ENCODE assay signal across 1 cellular context in genomic region chr17:1736348-1737281, GRCh38.
TF ChIP-seq lines count a peak whose summit lies in the region.

No MANE protein-coding gene starts in this region.

TF ChIP-seq in GM12878, 131 proteins besides CTCF, POLR2A, EP300 and RAD21 (continues in another document):
- TF ChIP-seq FOXM1 (IDR thresholded peaks at IDR 0.05; ENCODE audit: low read depth, low read length) (no peak), MYB (IDR thresholded peaks at IDR 0.05; ENCODE audit: borderline replicate concordance, low read depth, low read length) (no peak), KDM1A (IDR thresholded peaks at IDR 0.05; ENCODE audit: borderline replicate concordance) (no peak), REST (IDR thresholded peaks at IDR 0.05; ENCODE audit: low read depth, low read length) (no peak), EGR1 (IDR thresholded peaks at IDR 0.05; ENCODE audit: borderline replicate concordance in 1 of 2, low read depth in 2 of 2, low read length in 2 of 2) (peak in 1 of 2 experiments; percentile 84; a peak in 2 of 3 replicates), CBX3 (IDR thresholded peaks at IDR 0.05; ENCODE audit: borderline replicate concordance, low read depth) (no peak), POU2F2 (IDR thresholded peaks at IDR 0.05; ENCODE audit: borderline replicate concordance, low read depth, low read length) (peak; percentile 59; the same call in 1 of the 3 replicates), RBBP5 (conservative IDR thresholded peaks at IDR 0.05) (no peak), NBN (IDR thresholded peaks at IDR 0.05) (peak; percentile 73), HDAC6 (IDR thresholded peaks at IDR 0.05; ENCODE audit: unreplicated experiment) (no peak), RFX5 (IDR thresholded peaks at IDR 0.05; ENCODE audit: low read depth, low read length) (no peak), PML (IDR thresholded peaks at IDR 0.05; ENCODE audit: low read length) (no peak), RELA (IDR thresholded peaks at IDR 0.05; ENCODE audit: borderline replicate concordance, partially characterized antibody) (peak; percentile 74), RAD51 (IDR thresholded peaks at IDR 0.05) (no peak), ZBTB4 (CRISPR knock-in tag; IDR thresholded peaks at IDR 0.05) (no peak), TARDBP (IDR thresholded peaks at IDR 0.05; ENCODE audit: borderline replicate concordance) (no peak), MEF2A (IDR thresholded peaks at IDR 0.05; ENCODE audit: insufficient read depth, low read depth, low read length) (no peak), NR2F1 (conservative IDR thresholded peaks at IDR 0.05) (peak; percentile 91), SRF (IDR thresholded peaks at IDR 0.05; ENCODE audit: low read depth in 2 of 2, low read length in 2 of 2) (no peak), NFIC (IDR thresholded peaks at IDR 0.05; ENCODE audit: low read depth, low read length) (no peak), SUZ12 (IDR thresholded peaks at IDR 0.05; ENCODE audit: unreplicated experiment) (no peak), CHD1 (IDR thresholded peaks at IDR 0.05; ENCODE audit: low read depth, low read length) (no peak), LARP7 (IDR thresholded peaks at IDR 0.05) (0 out of 2 replicates have a peak, but pooled peaks have one; percentile 50), GABPA (IDR thresholded peaks at IDR 0.05; ENCODE audit: low read depth) (no peak), ZNF592 (IDR thresholded peaks at IDR 0.05) (no peak), HDAC2 (IDR thresholded peaks at IDR 0.05) (no peak), MTA3 (IDR thresholded peaks at IDR 0.05; ENCODE audit: borderline replicate concordance, low read length) (no peak), ZNF384 (IDR thresholded peaks at IDR 0.05; ENCODE audit: borderline replicate concordance, low read depth, low read length) (no peak), SMAD5 (IDR thresholded peaks at IDR 0.05; ENCODE audit: low read depth) (no peak), ETV6 (conservative IDR thresholded peaks at IDR 0.05 in 1 of 2, IDR thresholded peaks at IDR 0.05 in 1 of 2; ENCODE audit: borderline replicate concordance in 1 of 2, low read depth in 1 of 2) (no peak), NFXL1 (IDR thresholded peaks at IDR 0.05; ENCODE audit: borderline replicate concordance) (0 out of 2 replicates have a peak, but pooled peaks have one; percentile 42), STAT3 (IDR thresholded peaks at IDR 0.05; ENCODE audit: low read depth, low read length) (no peak), RCOR1 (conservative IDR thresholded peaks at IDR 0.05; ENCODE audit: low read depth, low read length) (no peak), IKZF2 (IDR thresholded peaks at IDR 0.05) (peak; percentile 61 to 71; a peak in 2 of 4 replicates), CREM (IDR thresholded peaks at IDR 0.05; ENCODE audit: low read depth) (no peak), CBFB (IDR thresholded peaks at IDR 0.05; ENCODE audit: low read depth) (no peak), MEF2B (IDR thresholded peaks at IDR 0.05; ENCODE audit: partially characterized antibody, poor library complexity, severe bottlenecking) (peak; percentile 79), ESRRA (IDR thresholded peaks at IDR 0.05; ENCODE audit: low read length) (no peak), SPI1 (IDR thresholded peaks at IDR 0.05; ENCODE audit: borderline replicate concordance, insufficient read depth, low read depth, low read length) (peak; percentile 69), PAX5 (IDR thresholded peaks at IDR 0.05; ENCODE audit: borderline replicate concordance, low read depth, low read length) (peak; percentile 66; the same call in 1 of the 2 replicates), SMARCA5 (IDR thresholded peaks at IDR 0.05) (peak; percentile 71; the same call in 1 of the 2 replicates), SREBF1 (IDR thresholded peaks at IDR 0.05; ENCODE audit: low read length) (no peak), NR2C1 (IDR thresholded peaks at IDR 0.05) (no peak), EED (IDR thresholded peaks at IDR 0.05; ENCODE audit: low read depth) (peak; percentile 54; the same call in 1 of the 2 replicates), CHD4 (IDR thresholded peaks at IDR 0.05) (no peak)
- TF ChIP-seq, protein P1, sequence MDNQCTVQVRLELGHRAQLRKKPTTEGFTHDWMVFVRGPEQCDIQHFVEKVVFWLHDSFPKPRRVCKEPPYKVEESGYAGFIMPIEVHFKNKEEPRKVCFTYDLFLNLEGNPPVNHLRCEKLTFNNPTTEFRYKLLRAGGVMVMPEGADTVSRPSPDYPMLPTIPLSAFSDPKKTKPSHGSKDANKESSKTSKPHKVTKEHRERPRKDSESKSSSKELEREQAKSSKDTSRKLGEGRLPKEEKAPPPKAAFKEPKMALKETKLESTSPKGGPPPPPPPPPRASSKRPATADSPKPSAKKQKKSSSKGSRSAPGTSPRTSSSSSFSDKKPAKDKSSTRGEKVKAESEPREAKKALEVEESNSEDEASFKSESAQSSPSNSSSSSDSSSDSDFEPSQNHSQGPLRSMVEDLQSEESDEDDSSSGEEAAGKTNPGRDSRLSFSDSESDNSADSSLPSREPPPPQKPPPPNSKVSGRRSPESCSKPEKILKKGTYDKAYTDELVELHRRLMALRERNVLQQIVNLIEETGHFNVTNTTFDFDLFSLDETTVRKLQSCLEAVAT (IDR thresholded peaks at IDR 0.05) = peak; percentile 63; the same call in 1 of the 2 replicates
- TF ChIP-seq, protein P2, sequence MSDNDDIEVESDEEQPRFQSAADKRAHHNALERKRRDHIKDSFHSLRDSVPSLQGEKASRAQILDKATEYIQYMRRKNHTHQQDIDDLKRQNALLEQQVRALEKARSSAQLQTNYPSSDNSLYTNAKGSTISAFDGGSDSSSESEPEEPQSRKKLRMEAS (IDR thresholded peaks at IDR 0.05; ENCODE audit: low read depth, low read length) = no peak
- TF ChIP-seq, protein P3, sequence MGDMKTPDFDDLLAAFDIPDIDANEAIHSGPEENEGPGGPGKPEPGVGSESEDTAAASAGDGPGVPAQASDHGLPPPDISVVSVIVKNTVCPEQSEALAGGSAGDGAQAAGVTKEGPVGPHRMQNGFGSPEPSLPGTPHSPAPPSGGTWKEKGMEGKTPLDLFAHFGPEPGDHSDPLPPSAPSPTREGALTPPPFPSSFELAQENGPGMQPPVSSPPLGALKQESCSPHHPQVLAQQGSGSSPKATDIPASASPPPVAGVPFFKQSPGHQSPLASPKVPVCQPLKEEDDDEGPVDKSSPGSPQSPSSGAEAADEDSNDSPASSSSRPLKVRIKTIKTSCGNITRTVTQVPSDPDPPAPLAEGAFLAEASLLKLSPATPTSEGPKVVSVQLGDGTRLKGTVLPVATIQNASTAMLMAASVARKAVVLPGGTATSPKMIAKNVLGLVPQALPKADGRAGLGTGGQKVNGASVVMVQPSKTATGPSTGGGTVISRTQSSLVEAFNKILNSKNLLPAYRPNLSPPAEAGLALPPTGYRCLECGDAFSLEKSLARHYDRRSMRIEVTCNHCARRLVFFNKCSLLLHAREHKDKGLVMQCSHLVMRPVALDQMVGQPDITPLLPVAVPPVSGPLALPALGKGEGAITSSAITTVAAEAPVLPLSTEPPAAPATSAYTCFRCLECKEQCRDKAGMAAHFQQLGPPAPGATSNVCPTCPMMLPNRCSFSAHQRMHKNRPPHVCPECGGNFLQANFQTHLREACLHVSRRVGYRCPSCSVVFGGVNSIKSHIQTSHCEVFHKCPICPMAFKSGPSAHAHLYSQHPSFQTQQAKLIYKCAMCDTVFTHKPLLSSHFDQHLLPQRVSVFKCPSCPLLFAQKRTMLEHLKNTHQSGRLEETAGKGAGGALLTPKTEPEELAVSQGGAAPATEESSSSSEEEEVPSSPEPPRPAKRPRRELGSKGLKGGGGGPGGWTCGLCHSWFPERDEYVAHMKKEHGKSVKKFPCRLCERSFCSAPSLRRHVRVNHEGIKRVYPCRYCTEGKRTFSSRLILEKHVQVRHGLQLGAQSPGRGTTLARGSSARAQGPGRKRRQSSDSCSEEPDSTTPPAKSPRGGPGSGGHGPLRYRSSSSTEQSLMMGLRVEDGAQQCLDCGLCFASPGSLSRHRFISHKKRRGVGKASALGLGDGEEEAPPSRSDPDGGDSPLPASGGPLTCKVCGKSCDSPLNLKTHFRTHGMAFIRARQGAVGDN (IDR thresholded peaks at IDR 0.05) = peak; percentile 81
- TF ChIP-seq, protein P4, sequence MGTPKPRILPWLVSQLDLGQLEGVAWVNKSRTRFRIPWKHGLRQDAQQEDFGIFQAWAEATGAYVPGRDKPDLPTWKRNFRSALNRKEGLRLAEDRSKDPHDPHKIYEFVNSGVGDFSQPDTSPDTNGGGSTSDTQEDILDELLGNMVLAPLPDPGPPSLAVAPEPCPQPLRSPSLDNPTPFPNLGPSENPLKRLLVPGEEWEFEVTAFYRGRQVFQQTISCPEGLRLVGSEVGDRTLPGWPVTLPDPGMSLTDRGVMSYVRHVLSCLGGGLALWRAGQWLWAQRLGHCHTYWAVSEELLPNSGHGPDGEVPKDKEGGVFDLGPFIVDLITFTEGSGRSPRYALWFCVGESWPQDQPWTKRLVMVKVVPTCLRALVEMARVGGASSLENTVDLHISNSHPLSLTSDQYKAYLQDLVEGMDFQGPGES (IDR thresholded peaks at IDR 0.05) = no peak
- TF ChIP-seq, protein P5, sequence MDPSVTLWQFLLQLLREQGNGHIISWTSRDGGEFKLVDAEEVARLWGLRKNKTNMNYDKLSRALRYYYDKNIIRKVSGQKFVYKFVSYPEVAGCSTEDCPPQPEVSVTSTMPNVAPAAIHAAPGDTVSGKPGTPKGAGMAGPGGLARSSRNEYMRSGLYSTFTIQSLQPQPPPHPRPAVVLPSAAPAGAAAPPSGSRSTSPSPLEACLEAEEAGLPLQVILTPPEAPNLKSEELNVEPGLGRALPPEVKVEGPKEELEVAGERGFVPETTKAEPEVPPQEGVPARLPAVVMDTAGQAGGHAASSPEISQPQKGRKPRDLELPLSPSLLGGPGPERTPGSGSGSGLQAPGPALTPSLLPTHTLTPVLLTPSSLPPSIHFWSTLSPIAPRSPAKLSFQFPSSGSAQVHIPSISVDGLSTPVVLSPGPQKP (IDR thresholded peaks at IDR 0.05; ENCODE audit: low read depth, low read length) = no peak
